ENCODE assay signal across 24 cellular contexts in genomic region chr15:90879730-90880366, GRCh38.
"Had no signal": no experiment of that assay in that cellular context is flagged by ENCODE, and none has a peak within 500 bp of the region (broad histone marks: within the 10 kb centered on the region; RNA-seq: fewer than 3 reads in every experiment).

No MANE protein-coding gene starts in this region.

- H3K27me3 ChIP-seq: breast epithelium, esophagus squamous epithelium, gastrocnemius medialis, neutrophil, pancreas, right atrium auricular region, tibial artery had no signal

- H3K27me3 Mint-ChIP-seq: activated naive CD8-positive, alpha-beta T cell treated with anti-CD3 and anti-CD28 coated beads, Interleukin-2, amount 10 ng/mL, durations not matched to agents 7 days and 5 days; memory B cell; natural killer cell treated with Interleukin-12 subunit alpha and Interleukin-12 subunit beta and Interleukin-15 and Interleukin-18, amount 100 ng/mL, for 72 hours; stimulated activated naive CD8-positive, alpha-beta T cell treated with anti-CD3 and anti-CD28 coated beads, Interleukin-15, Interleukin-2, amounts not matched to agents 100 ng/mL and 50 ng/mL, for 24 hours had no signal

- DNase-seq: activated CD4-positive, alpha-beta T cell treated with anti-CD3 and anti-CD28 coated beads for 48 hours; activated CD8-positive, alpha-beta memory T cell treated with anti-CD3 and anti-CD28 coated beads, Interleukin-2, amount 50 U/mL, for 48 hours; activated gamma-delta T cell treated with Interleukin-2 at 50 U/mL for 16 hours; activated naive CD8-positive, alpha-beta T cell treated with anti-CD3 and anti-CD28 coated beads, Interleukin-2, amount 10 ng/mL, durations not matched to agents 7 days and 5 days; activated T-cell treated with anti-CD3 and anti-CD28 coated beads, Interleukin-2, amount 50 U/mL, for 48 hours; amniotic stem cell; endodermal cell; esophagus squamous epithelium; gastrocnemius medialis; head of caudate nucleus; islet precursor cell; left cardiac atrium; psoas muscle; stimulated activated CD4-positive, alpha-beta T cell treated with anti-CD3 and anti-CD28 coated beads, Interleukin-12 subunit alpha, Interleukin-12 subunit beta, amount 100 ng/mL, for 4 hours; stimulated activated CD4-positive, alpha-beta T cell treated with anti-CD3 and anti-CD28 coated beads, Interleukin-4, amount 100 ng/mL, for 4 hours had no signal

- H3K9me3 ChIP-seq: breast epithelium, esophagus squamous epithelium, gastrocnemius medialis, neutrophil, pancreas, psoas muscle, right atrium auricular region, tibial artery had no signal

- H3K4me3 Mint-ChIP-seq: activated naive CD8-positive, alpha-beta T cell treated with anti-CD3 and anti-CD28 coated beads, Interleukin-2, amount 10 ng/mL, durations not matched to agents 7 days and 5 days; endodermal cell; memory B cell; natural killer cell treated with Interleukin-12 subunit alpha and Interleukin-12 subunit beta and Interleukin-15 and Interleukin-18, amount 100 ng/mL, for 72 hours; stimulated activated naive CD8-positive, alpha-beta T cell treated with anti-CD3 and anti-CD28 coated beads, Interleukin-15, Interleukin-2, amounts not matched to agents 100 ng/mL and 50 ng/mL, for 24 hours had no signal

- H3K9me3 Mint-ChIP-seq: activated naive CD8-positive, alpha-beta T cell treated with anti-CD3 and anti-CD28 coated beads, Interleukin-2, amount 10 ng/mL, durations not matched to agents 7 days and 5 days; endodermal cell; memory B cell; natural killer cell treated with Interleukin-12 subunit alpha and Interleukin-12 subunit beta and Interleukin-15 and Interleukin-18, amount 100 ng/mL, for 72 hours; stimulated activated naive CD8-positive, alpha-beta T cell treated with anti-CD3 and anti-CD28 coated beads, Interleukin-15, Interleukin-2, amounts not matched to agents 100 ng/mL and 50 ng/mL, for 24 hours had no signal

- H3K27ac ChIP-seq: breast epithelium, coronary artery, esophagus squamous epithelium, gastrocnemius medialis, neutrophil, pancreas, psoas muscle, right atrium auricular region, tibial artery had no signal

- H3K4me3 ChIP-seq: breast epithelium, coronary artery, esophagus squamous epithelium, gastrocnemius medialis, pancreas, psoas muscle, right atrium auricular region, tibial artery had no signal

- ATAC-seq: gastrocnemius medialis; left cardiac atrium; natural killer cell treated with Interleukin-12 subunit alpha and Interleukin-12 subunit beta and Interleukin-15 and Interleukin-18, amount 100 ng/mL, for 72 hours; pancreas; psoas muscle had no signal

- H3K27ac Mint-ChIP-seq: activated naive CD8-positive, alpha-beta T cell treated with anti-CD3 and anti-CD28 coated beads, Interleukin-2, amount 10 ng/mL, durations not matched to agents 7 days and 5 days; endodermal cell; memory B cell; stimulated activated naive CD8-positive, alpha-beta T cell treated with anti-CD3 and anti-CD28 coated beads, Interleukin-15, Interleukin-2, amounts not matched to agents 100 ng/mL and 50 ng/mL, for 24 hours had no signal
